In the genomic region with DNA sequence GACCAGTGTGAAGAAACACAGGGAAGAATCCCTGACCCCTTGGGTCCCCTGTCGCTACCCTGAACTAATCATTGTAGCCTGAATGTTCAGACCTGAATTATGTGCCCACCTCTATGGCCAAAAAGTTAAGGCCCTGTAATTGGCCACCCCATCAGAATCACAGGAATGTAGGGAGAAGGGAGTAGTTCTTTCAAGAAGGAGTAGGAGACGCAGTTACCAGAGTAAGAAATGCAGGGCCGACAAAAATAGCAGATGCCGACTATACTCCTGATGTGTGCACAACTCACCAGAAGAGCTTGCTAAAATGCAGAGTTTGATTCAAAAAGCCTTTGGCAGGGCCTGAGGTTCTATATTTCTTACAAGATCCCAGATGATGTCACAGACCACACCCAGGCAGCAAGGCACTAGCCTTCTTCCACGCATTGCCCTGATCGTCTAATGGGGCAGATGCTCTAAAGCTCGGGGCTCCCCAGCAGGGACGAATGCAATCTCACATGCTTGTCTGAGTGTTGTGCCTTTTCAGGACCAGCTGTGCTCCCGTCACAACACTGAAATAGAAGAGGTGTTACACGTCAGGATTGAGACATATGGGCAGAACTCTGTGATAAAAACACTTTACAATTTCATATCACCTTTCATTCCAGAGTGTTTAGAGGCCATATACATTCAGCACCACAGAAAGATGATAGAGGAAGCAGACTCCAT, we compare ENCODE assay signal across 33 cellular contexts.
"Had no signal": no experiment of that assay in that cellular context is flagged by ENCODE, and none has a peak within 500 bp of the region (broad histone marks: within the 10 kb centered on the region; RNA-seq: fewer than 3 reads in every experiment).

No MANE protein-coding gene starts in this region.

- H3K27ac ChIP-seq: ascending aorta, epithelial cell of prostate, esophagus squamous epithelium, neural progenitor cell, parathyroid adenoma, psoas muscle, upper lobe of left lung, WERI-Rb-1 had no signal

- H3K4me1 Mint-ChIP-seq: activated CD4-positive, alpha-beta T cell treated with anti-CD3 and anti-CD28 coated beads, Interleukin-2, amount 10 ng/mL, durations not matched to agents 24 days and 14 days; activated naive CD4-positive, alpha-beta T cell treated with anti-CD3 and anti-CD28 coated beads, Interleukin-2, amount 10 ng/mL, durations not matched to agents 7 days and 5 days; activated naive CD8-positive, alpha-beta T cell treated with anti-CD3 and anti-CD28 coated beads, Interleukin-2, amount 10 ng/mL, durations not matched to agents 7 days and 5 days; immature natural killer cell; neural progenitor cell; stimulated activated memory B cell treated with anti-CD40 and anti-IgM and Interleukin-4, amounts not matched to agents 10 μg/mL and 1 μg/mL and 100 μg/mL, for 72 hours; stimulated activated naive CD8-positive, alpha-beta T cell treated with anti-CD3 and anti-CD28 coated beads, Interleukin-15, amount 100 ng/mL, for 72 hours had no signal

- H3K4me1 ChIP-seq: ascending aorta, neural progenitor cell, parathyroid adenoma, psoas muscle, upper lobe of left lung had no signal

- H3K4me2 ChIP-seq: neural progenitor cell, smooth muscle cell had no signal

- H3K4me3 ChIP-seq: ascending aorta, esophagus squamous epithelium, hepatocyte, neural progenitor cell, psoas muscle, smooth muscle cell, upper lobe of left lung had no signal

- H3K4me3 Mint-ChIP-seq: activated CD4-positive, alpha-beta memory T cell treated with anti-CD3 and anti-CD28 coated beads for 36 hours; activated CD4-positive, alpha-beta T cell treated with anti-CD3 and anti-CD28 coated beads, Interleukin-2, amount 10 ng/mL, durations not matched to agents 24 days and 14 days; activated naive CD4-positive, alpha-beta T cell treated with anti-CD3 and anti-CD28 coated beads, Interleukin-2, amount 10 ng/mL, durations not matched to agents 7 days and 5 days; activated naive CD8-positive, alpha-beta T cell treated with anti-CD3 and anti-CD28 coated beads, Interleukin-2, amount 10 ng/mL, durations not matched to agents 7 days and 5 days; brain; dendritic cell treated with granulocyte-macrophage colony-stimulating factor and Interleukin-4, amounts not matched to agents 40 ng/mL and 50 ng/mL, for 4 days; immature natural killer cell; naive thymus-derived CD4-positive, alpha-beta T cell; neural progenitor cell; stimulated activated memory B cell treated with anti-CD40 and anti-IgM and Interleukin-4, amounts not matched to agents 10 μg/mL and 1 μg/mL and 100 μg/mL, for 72 hours; stimulated activated naive CD8-positive, alpha-beta T cell treated with anti-CD3 and anti-CD28 coated beads, Interleukin-15, amount 100 ng/mL, for 72 hours; T-helper 17 cell had no signal

- ATAC-seq: naive thymus-derived CD4-positive, alpha-beta T cell; psoas muscle; stimulated activated memory B cell treated with anti-CD40 and anti-IgM and Interleukin-4, amounts not matched to agents 10 μg/mL and 1 μg/mL and 100 μg/mL, for 72 hours; stimulated activated naive CD8-positive, alpha-beta T cell treated with anti-CD3 and anti-CD28 coated beads, Interleukin-15, amount 100 ng/mL, for 72 hours; T-helper 17 cell had no signal

- H3K79me2 ChIP-seq: hepatocyte, parathyroid adenoma had no signal

- DNase-seq: activated CD4-positive, alpha-beta memory T cell treated with anti-CD3 and anti-CD28 coated beads for 36 hours; activated CD4-positive, alpha-beta T cell treated with anti-CD3 and anti-CD28 coated beads, Interleukin-2, amount 10 ng/mL, durations not matched to agents 24 days and 14 days; activated CD4-positive, CD25-positive, alpha-beta regulatory T cell treated with anti-CD3 and anti-CD28 coated beads, Interleukin-2, amount 50 U/mL, for 72 hours; activated CD8-positive, alpha-beta memory T cell treated with anti-CD3 and anti-CD28 coated beads, Interleukin-2, amount 50 U/mL, for 4 hours; activated gamma-delta T cell; activated naive CD4-positive, alpha-beta T cell treated with anti-CD3 and anti-CD28 coated beads, Interleukin-2, amount 10 ng/mL, durations not matched to agents 7 days and 5 days; activated naive CD8-positive, alpha-beta T cell treated with anti-CD3 and anti-CD28 coated beads, Interleukin-2, amount 10 ng/mL, durations not matched to agents 7 days and 5 days; activated T-cell treated with anti-CD3 and anti-CD28 coated beads, Interleukin-2, amount 50 U/mL, for 1 hour; esophagus squamous epithelium; foreskin melanocyte; immature natural killer cell; midbrain; naive thymus-derived CD4-positive, alpha-beta T cell; occipital lobe; psoas muscle; stimulated activated CD4-positive, alpha-beta T cell treated with anti-CD3 and anti-CD28 coated beads, Interleukin-1b, Interleukin-23, amount 100 ng/mL, for 48 hours; stimulated activated CD4-positive, alpha-beta T cell treated with anti-CD3 and anti-CD28 coated beads, Interleukin-4, amount 100 ng/mL, for 4 hours; stimulated activated CD8-positive, alpha-beta memory T cell treated with anti-CD3 and anti-CD28 coated beads, Interleukin-4, amount 100 ng/mL, for 48 hours; stimulated activated naive CD8-positive, alpha-beta T cell treated with anti-CD3 and anti-CD28 coated beads, Interleukin-15, amount 100 ng/mL, for 72 hours; substantia nigra; T-helper 17 cell; T1000; upper lobe of left lung; WERI-Rb-1 had no signal

- H3K36me3 Mint-ChIP-seq: activated CD4-positive, alpha-beta memory T cell treated with anti-CD3 and anti-CD28 coated beads for 36 hours; activated naive CD4-positive, alpha-beta T cell treated with anti-CD3 and anti-CD28 coated beads, Interleukin-2, amount 10 ng/mL, durations not matched to agents 7 days and 5 days; activated naive CD8-positive, alpha-beta T cell treated with anti-CD3 and anti-CD28 coated beads, Interleukin-2, amount 10 ng/mL, durations not matched to agents 7 days and 5 days; brain; immature natural killer cell; naive thymus-derived CD4-positive, alpha-beta T cell; neural progenitor cell; stimulated activated memory B cell treated with anti-CD40 and anti-IgM and Interleukin-4, amounts not matched to agents 10 μg/mL and 1 μg/mL and 100 μg/mL, for 72 hours had no signal

- H3K36me3 ChIP-seq: ascending aorta, esophagus squamous epithelium, neural progenitor cell, upper lobe of left lung had no signal

- H3K27me3 ChIP-seq: ascending aorta, esophagus squamous epithelium, hepatocyte, neural progenitor cell, upper lobe of left lung had no signal

- H3K9me3 Mint-ChIP-seq: activated CD4-positive, alpha-beta memory T cell treated with anti-CD3 and anti-CD28 coated beads for 36 hours; activated CD4-positive, alpha-beta T cell treated with anti-CD3 and anti-CD28 coated beads, Interleukin-2, amount 10 ng/mL, durations not matched to agents 24 days and 14 days; activated naive CD4-positive, alpha-beta T cell treated with anti-CD3 and anti-CD28 coated beads, Interleukin-2, amount 10 ng/mL, durations not matched to agents 7 days and 5 days; activated naive CD8-positive, alpha-beta T cell treated with anti-CD3 and anti-CD28 coated beads, Interleukin-2, amount 10 ng/mL, durations not matched to agents 7 days and 5 days; brain; dendritic cell treated with granulocyte-macrophage colony-stimulating factor and Interleukin-4, amounts not matched to agents 40 ng/mL and 50 ng/mL, for 4 days; naive thymus-derived CD4-positive, alpha-beta T cell; neural progenitor cell; stimulated activated memory B cell treated with anti-CD40 and anti-IgM and Interleukin-4, amounts not matched to agents 10 μg/mL and 1 μg/mL and 100 μg/mL, for 72 hours; stimulated activated naive CD8-positive, alpha-beta T cell treated with anti-CD3 and anti-CD28 coated beads, Interleukin-15, amount 100 ng/mL, for 72 hours had no signal

- H3K9ac ChIP-seq: neural progenitor cell, parathyroid adenoma had no signal

- H3K9me3 ChIP-seq: ascending aorta, esophagus squamous epithelium, psoas muscle, upper lobe of left lung had no signal

- H2AFZ ChIP-seq: hepatocyte, parathyroid adenoma had no signal

- H3K27ac Mint-ChIP-seq: activated CD4-positive, alpha-beta memory T cell treated with anti-CD3 and anti-CD28 coated beads for 36 hours; activated CD4-positive, alpha-beta T cell treated with anti-CD3 and anti-CD28 coated beads, Interleukin-2, amount 10 ng/mL, durations not matched to agents 24 days and 14 days; activated naive CD4-positive, alpha-beta T cell treated with anti-CD3 and anti-CD28 coated beads, Interleukin-2, amount 10 ng/mL, durations not matched to agents 7 days and 5 days; activated naive CD8-positive, alpha-beta T cell treated with anti-CD3 and anti-CD28 coated beads, Interleukin-2, amount 10 ng/mL, durations not matched to agents 7 days and 5 days; brain; dendritic cell treated with granulocyte-macrophage colony-stimulating factor and Interleukin-4, amounts not matched to agents 40 ng/mL and 50 ng/mL, for 4 days; immature natural killer cell; naive thymus-derived CD4-positive, alpha-beta T cell; neural progenitor cell; stimulated activated memory B cell treated with anti-CD40 and anti-IgM and Interleukin-4, amounts not matched to agents 10 μg/mL and 1 μg/mL and 100 μg/mL, for 72 hours; stimulated activated naive CD8-positive, alpha-beta T cell treated with anti-CD3 and anti-CD28 coated beads, Interleukin-15, amount 100 ng/mL, for 72 hours; T-helper 17 cell had no signal

- H3K27me3 Mint-ChIP-seq: brain; stimulated activated memory B cell treated with anti-CD40 and anti-IgM and Interleukin-4, amounts not matched to agents 10 μg/mL and 1 μg/mL and 100 μg/mL, for 72 hours had no signal
